In genomic region chr11:75346912-75347647, GRCh38 we compare ENCODE assay signal across 8 cellular contexts. TPM values are rescaled to one million over a fixed set of nuclear protein-coding genes. Genes with fewer than 3 reads are reported as not detected.
DNase-seq lines count a peak whose midpoint lies in the region; ATAC-seq, FAIRE-seq and TF ChIP-seq lines count a peak whose summit lies in the region.

No MANE protein-coding gene starts in this region.

- H3K27ac Mint-ChIP-seq in effector memory CD8-positive, alpha-beta T cell: peak overlapping the region; percentile 8 to 64
- peak overlapping the region; percentile 92 to 94 for H3K27ac Mint-ChIP-seq in natural killer cell

- H3K4me1 Mint-ChIP-seq in effector memory CD8-positive, alpha-beta T cell (ENCODE audit: low read depth in 2 of 2): peaks cover 52 to 68% of the 10 kb centered on the region in 2 donors
- H3K4me1 Mint-ChIP-seq in natural killer cell: peaks cover 79 to 96% of the 10 kb centered on the region in 2 donors

- H3K9me3 Mint-ChIP-seq in effector memory CD8-positive, alpha-beta T cell: no peaks in the 10 kb centered on the region
- H3K9me3 Mint-ChIP-seq in natural killer cell: no peaks in the 10 kb centered on the region

- no peak overlapping the region for H2AFZ ChIP-seq in Loucy (ENCODE audit: low read length)

- H3K79me2 ChIP-seq in Loucy (ENCODE audit: insufficient read depth, low read length): peaks cover 99% of the 10 kb centered on the region

- H3K4me1 ChIP-seq in BLaER1 (peaks cover 88% of the 10 kb centered on the region), Loucy (ENCODE audit: insufficient read depth, low read length, poor library complexity, severe bottlenecking) (peaks cover 83% of the 10 kb centered on the region)

- H3K9ac ChIP-seq in BLaER1: peak overlapping the region; percentile 93
- peak overlapping the region; percentile 93 for H3K9ac ChIP-seq in Loucy (ENCODE audit: low read depth, low read length, poor library complexity, severe bottlenecking)

- 0 out of 2 replicates have a peak, but pooled peaks cover 18% of the 10 kb centered on the region for H3K36me3 ChIP-seq in BLaER1
- no peaks in the 10 kb centered on the region for H3K36me3 ChIP-seq in Loucy (ENCODE audit: insufficient read depth, low read length)

- no peak for ATAC-seq in effector memory CD8-positive, alpha-beta T cell (replicated peaks)
- ATAC-seq in natural killer cell: no peak
- no peak for ATAC-seq in GM18502 (IDR thresholded peaks at IDR 0.05; ENCODE audit: poor library complexity, unreplicated experiment)
- ATAC-seq in GM21576 (IDR thresholded peaks at IDR 0.05; ENCODE audit: unreplicated experiment): no peak

- TF ChIP-seq CTCF in Loucy (conservative IDR thresholded peaks at IDR 0.05; ENCODE audit: low read length): no peak
- no peak for TF ChIP-seq CTCF in natural killer cell (IDR thresholded peaks at IDR 0.05)

- no peaks in the 10 kb centered on the region for H3K9me3 ChIP-seq in BLaER1
- H3K9me3 ChIP-seq in Loucy (ENCODE audit: insufficient read depth, low read depth, low read length): no peaks in the 10 kb centered on the region

- H3K4me3 ChIP-seq in BLaER1: peak overlapping the region; percentile 51; the same call in 1 of the 2 replicates
- H3K4me3 ChIP-seq in Loucy (ENCODE audit: low read length, poor library complexity, severe bottlenecking): peak overlapping the region; percentile 89

- H3K4me2 ChIP-seq in BLaER1 (peak overlapping the region; percentile 93), Loucy (ENCODE audit: low read depth, low read length, poor library complexity, severe bottlenecking) (peak overlapping the region; percentile 97)

- no peaks in the 10 kb centered on the region for H3K9me2 ChIP-seq in Loucy (replicated peaks; ENCODE audit: low read depth, low read length)

- no peak for DNase-seq in effector memory CD8-positive, alpha-beta T cell
- DNase-seq in natural killer cell (no peak), NCI-H1105 (lab: John Stamatoyannopoulos, UW) (no peak), GM19239 (ENCODE audit: insufficient read length, low spot score) (no peak)

- intact Hi-C loops in natural killer cell (cut with micrococcal nuclease): no loop called here

- H3K27me3 Mint-ChIP-seq in effector memory CD8-positive, alpha-beta T cell: no peaks in the 10 kb centered on the region
- no peaks in the 10 kb centered on the region for H3K27me3 Mint-ChIP-seq in natural killer cell (ENCODE audit: low read depth in 2 of 2)

- peaks cover 6% of the 10 kb centered on the region; the same call in 1 of the 2 replicates for H4K20me1 ChIP-seq in BLaER1
- peaks cover 47% of the 10 kb centered on the region for H4K20me1 ChIP-seq in Loucy (ENCODE audit: insufficient read depth, low read length, poor library complexity, severe bottlenecking)

- FAIRE-seq in GM19239 (lab: Jason Lieb, UNC): no peak

- H3F3A ChIP-seq in Loucy (ENCODE audit: low read depth): no peaks in the 10 kb centered on the region

- H3K27me3 ChIP-seq in BLaER1 (no peaks in the 10 kb centered on the region), Loucy (ENCODE audit: insufficient read depth, low read length, poor library complexity, severe bottlenecking) (no peaks in the 10 kb centered on the region)

- peaks cover 9% of the 10 kb centered on the region for H3K36me3 Mint-ChIP-seq in effector memory CD8-positive, alpha-beta T cell (ENCODE audit: insufficient read depth)
- no peaks in the 10 kb centered on the region for H3K36me3 Mint-ChIP-seq in natural killer cell

- no peak overlapping the region for H3K4me3 Mint-ChIP-seq in effector memory CD8-positive, alpha-beta T cell
- peak overlapping the region; percentile 33 for H3K4me3 Mint-ChIP-seq in natural killer cell

- peak overlapping the region; percentile 96 for H3K27ac ChIP-seq in BLaER1

RNA-seq across cellular contexts. Expression of gene ARRB1, which starts 4.4 kb away (rescaled TPM):
- 100 to 1,000 TPM; 128 to 200 (median 174) TPM for total RNA-seq in natural killer cell

RNA-seq across cellular contexts. Expression of gene RPS3, which starts 52.2 kb away (rescaled TPM):
- total RNA-seq in natural killer cell: 1,000 to 10,000 TPM; 2,027 to 2,376 (median 2,290) TPM
